In the genomic region with DNA sequence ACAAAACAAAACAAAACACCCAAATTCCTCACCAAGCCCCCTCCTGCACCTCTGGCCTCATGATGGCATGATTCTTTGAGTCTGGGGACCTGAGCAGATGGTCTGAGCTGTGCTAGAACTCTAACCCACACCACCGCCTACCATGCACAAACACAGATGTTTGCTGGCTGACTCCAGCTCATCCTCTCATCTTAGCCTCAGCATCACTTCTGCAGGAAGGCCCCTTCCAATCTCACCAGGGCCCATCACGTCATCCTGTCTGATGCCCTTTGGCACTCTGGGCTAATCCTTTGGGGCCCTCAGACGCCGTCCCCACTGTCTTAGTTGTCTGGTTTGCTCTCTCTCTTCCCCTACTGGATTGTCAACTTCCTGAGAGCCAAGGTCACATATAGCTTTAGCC, we compare ENCODE assay signal across 28 cellular contexts.
"Had no signal": no experiment of that assay in that cellular context is flagged by ENCODE, and none has a peak within 500 bp of the region (broad histone marks: within the 10 kb centered on the region; RNA-seq: fewer than 3 reads in every experiment).

No MANE protein-coding gene starts in this region.

- ATAC-seq: left colon; left lung; lower lobe of right lung; natural killer cell; sciatic nerve; stimulated activated naive B cell treated with anti-CD40 and anti-IgM and Interleukin-4, amounts not matched to agents 10 μg/mL and 1 μg/mL and 100 μg/mL, for 72 hours; stimulated activated naive CD8-positive, alpha-beta T cell treated with anti-CD3 and anti-CD28 coated beads, Interleukin-15, Interleukin-2, amounts not matched to agents 100 U/mL and 50 U/mL, for 24 hours; upper lobe of right lung had no signal

- H3K4me3 ChIP-seq: hepatocyte, left lung, lower lobe of right lung, neural progenitor cell, ovary, right atrium auricular region, skin epidermis, stomach, thoracic aorta, tibial artery, upper lobe of right lung had no signal

- H3K4me1 ChIP-seq: left lung, lower lobe of right lung, neural progenitor cell, stomach, tibial artery, upper lobe of right lung had no signal

- H3K9me3 ChIP-seq: left lung, lower lobe of right lung, neutrophil, ovary, right atrium auricular region, thoracic aorta, tibial artery, upper lobe of right lung had no signal

- H3K36me3 Mint-ChIP-seq: natural killer cell; neural progenitor cell; stimulated activated naive B cell treated with anti-CD40 and anti-IgM and Interleukin-4, amounts not matched to agents 10 μg/mL and 1 μg/mL and 100 μg/mL, for 72 hours had no signal

- H3K9ac ChIP-seq: neural progenitor cell had no signal

- H3K27me3 ChIP-seq: hepatocyte, neural progenitor cell, ovary, right atrium auricular region, tibial artery had no signal

- DNase-seq: kidney; left colon; left lung; lower lobe of right lung; mammary epithelial cell; mesenchymal stem cell; natural killer cell; nephron progenitor cell; occipital lobe; ovary; stimulated activated CD4-positive, alpha-beta T cell treated with anti-CD3 and anti-CD28 coated beads, Interleukin-12 subunit alpha, Interleukin-12 subunit beta, amount 100 ng/mL, for 4 hours; stimulated activated CD4-positive, alpha-beta T cell treated with anti-CD3 and anti-CD28 coated beads, Interleukin-15, amount 100 ng/mL, for 24 hours; stimulated activated CD4-positive, alpha-beta T cell treated with anti-CD3 and anti-CD28 coated beads, Interleukin-2, amount 100 ng/mL, for 24 hours; stimulated activated CD4-positive, alpha-beta T cell treated with anti-CD3 and anti-CD28 coated beads, Interleukin-4, amount 100 ng/mL, for 1 hour; stimulated activated naive B cell treated with anti-CD40 and anti-IgM and Interleukin-4, amounts not matched to agents 10 μg/mL and 1 μg/mL and 100 μg/mL, for 72 hours; stimulated activated naive CD8-positive, alpha-beta T cell treated with anti-CD3 and anti-CD28 coated beads, Interleukin-15, Interleukin-2, amounts not matched to agents 100 U/mL and 50 U/mL, for 24 hours; stomach; tibial artery; trophoblast cell; upper lobe of right lung had no signal

- H3K9me3 Mint-ChIP-seq: natural killer cell, neural progenitor cell had no signal

- H3K27ac Mint-ChIP-seq: natural killer cell; nephron progenitor cell; neural progenitor cell; progenitor cell of endocrine pancreas; stimulated activated naive B cell treated with anti-CD40 and anti-IgM and Interleukin-4, amounts not matched to agents 10 μg/mL and 1 μg/mL and 100 μg/mL, for 72 hours had no signal

- H3K4me2 ChIP-seq: hepatocyte, neural progenitor cell had no signal

- H3K4me3 Mint-ChIP-seq: natural killer cell; nephron progenitor cell; neural progenitor cell; stimulated activated naive B cell treated with anti-CD40 and anti-IgM and Interleukin-4, amounts not matched to agents 10 μg/mL and 1 μg/mL and 100 μg/mL, for 72 hours had no signal

- H3K27me3 Mint-ChIP-seq: progenitor cell of endocrine pancreas had no signal

- H3K4me1 Mint-ChIP-seq: natural killer cell; nephron progenitor cell; stimulated activated naive B cell treated with anti-CD40 and anti-IgM and Interleukin-4, amounts not matched to agents 10 μg/mL and 1 μg/mL and 100 μg/mL, for 72 hours had no signal

- H3K27ac ChIP-seq: hepatocyte, left lung, lower lobe of right lung, neural progenitor cell, neutrophil, ovary, skin epidermis, stomach, thoracic aorta, tibial artery, upper lobe of right lung had no signal

- H3K36me3 ChIP-seq: left lung, lower lobe of right lung, neural progenitor cell, neutrophil, ovary, right atrium auricular region, stomach, thoracic aorta, tibial artery, upper lobe of right lung had no signal
